In genomic region chr22:17436382-17436951, GRCh38 we compare ENCODE assay signal across 10 cellular contexts.
DNase-seq lines count a peak whose midpoint lies in the region; ATAC-seq and TF ChIP-seq lines count a peak whose summit lies in the region.
"Had no signal": no experiment of that assay in that cellular context is flagged by ENCODE, and none has a peak within 500 bp of the region (broad histone marks: within the 10 kb centered on the region; RNA-seq: fewer than 3 reads in every experiment).

No MANE protein-coding gene starts in this region.

- H3K9me3 Mint-ChIP-seq in WTC11 (no peaks in the 10 kb centered on the region), T-cell (no peaks in the 10 kb centered on the region)
- H3K9me3 Mint-ChIP-seq: stimulated activated memory B cell treated with anti-CD40 and anti-IgM and Interleukin-4, amounts not matched to agents 10 μg/mL and 1 μg/mL and 100 μg/mL, for 72 hours had no signal

- no peak for TF ChIP-seq CTCF in WTC11 (IDR thresholded peaks at IDR 0.05)

- POLR2A ChIA-PET in WTC11 (lab: Charles Lee) (interaction anchor here (0.9 to 1.2 kb wide), 2 partner anchors 15 to 22 kb away, joined by 3 read pairs; no protein-coding TSS in a partner anchor), T-cell (lab: Charles Lee) (no interaction called here)

- CTCF ChIA-PET in WTC11 (lab: Charles Lee), result interaction anchor here (0.5 to 2.0 kb wide), 6 partner anchors 18 to 265 kb away, joined by 3 to 11 read pairs (median 4); no protein-coding TSS in a partner anchor
- CTCF ChIA-PET in T-cell (lab: Charles Lee), result no interaction called here

- H3K27me3 Mint-ChIP-seq in WTC11 (ENCODE audit: low read depth) (no peaks in the 10 kb centered on the region), T-cell (peaks cover 6% of the 10 kb centered on the region in 2 donors)

- H3K36me3 Mint-ChIP-seq in WTC11 (no peaks in the 10 kb centered on the region), T-cell (no peaks in the 10 kb centered on the region)
- H3K36me3 Mint-ChIP-seq: stimulated activated memory B cell treated with anti-CD40 and anti-IgM and Interleukin-4, amounts not matched to agents 10 μg/mL and 1 μg/mL and 100 μg/mL, for 72 hours had no signal

- ATAC-seq in HG02642 (IDR thresholded peaks at IDR 0.05; ENCODE audit: poor library complexity, unreplicated experiment) (peak; percentile 69), WTC11 (peak; percentile 20; the same call in 1 of the 2 replicates), T-cell (replicated peaks in 1 of 4) (no peak)
- ATAC-seq in activated CD4-positive, CD25-positive, alpha-beta regulatory T cell treated with anti-CD3 and anti-CD28 coated beads, Interleukin-2, amount 50 U/mL, for 24 hours, result no peak
- ATAC-seq: right lobe of liver; stimulated activated memory B cell treated with anti-CD40 and anti-IgM and Interleukin-4, amounts not matched to agents 10 μg/mL and 1 μg/mL and 100 μg/mL, for 72 hours had no signal

- H3K27ac Mint-ChIP-seq in WTC11 (peak overlapping the region; percentile 91), T-cell (no peak overlapping the region)
- H3K27ac Mint-ChIP-seq: stimulated activated memory B cell treated with anti-CD40 and anti-IgM and Interleukin-4, amounts not matched to agents 10 μg/mL and 1 μg/mL and 100 μg/mL, for 72 hours had no signal

- peaks cover 84% of the 10 kb centered on the region for H3K4me1 Mint-ChIP-seq in WTC11
- H3K4me1 Mint-ChIP-seq in T-cell, result no peaks in the 10 kb centered on the region
- H3K4me1 Mint-ChIP-seq: stimulated activated memory B cell treated with anti-CD40 and anti-IgM and Interleukin-4, amounts not matched to agents 10 μg/mL and 1 μg/mL and 100 μg/mL, for 72 hours had no signal

- DNase-seq in Ammon's horn (ENCODE audit: low spot score) (peak; percentile 60), WTC11 (ENCODE audit: low spot score) (no peak), islet precursor cell (peak; percentile 70), T-cell (no peak), T1000 (lab: John Stamatoyannopoulos, UW) (no peak), NCI-H226 (no peak)
- DNase-seq: right lobe of liver had no signal

- H3K4me3 Mint-ChIP-seq in WTC11 (peak overlapping the region; percentile 54), T-cell (no peak overlapping the region)
- H3K4me3 Mint-ChIP-seq: stimulated activated memory B cell treated with anti-CD40 and anti-IgM and Interleukin-4, amounts not matched to agents 10 μg/mL and 1 μg/mL and 100 μg/mL, for 72 hours had no signal

TF ChIP-seq in WTC11, 78 proteins besides CTCF, POLR2A, EP300 and RAD21 (continues in another document):
- no peak for TF ChIP-seq CREM (CRISPR knock-in tag; IDR thresholded peaks at IDR 0.05)
- TF ChIP-seq ATF2 (CRISPR knock-in tag; IDR thresholded peaks at IDR 0.05; ENCODE audit: borderline replicate concordance, low read depth), result no peak
- TF ChIP-seq USF2 (CRISPR knock-in tag; IDR thresholded peaks at IDR 0.05), result no peak
- TF ChIP-seq EMX1 (CRISPR knock-in tag; IDR thresholded peaks at IDR 0.05), result no peak
- TF ChIP-seq TEAD4 (CRISPR knock-in tag; IDR thresholded peaks at IDR 0.05), result no peak
- TF ChIP-seq MXD4 (CRISPR knock-in tag; IDR thresholded peaks at IDR 0.05; ENCODE audit: borderline replicate concordance), result no peak
- TF ChIP-seq ZBTB43 (CRISPR knock-in tag; IDR thresholded peaks at IDR 0.05), result no peak
- TF ChIP-seq SMAD4 (CRISPR knock-in tag; IDR thresholded peaks at IDR 0.05), result no peak
- no peak for TF ChIP-seq ZMAT4 (CRISPR knock-in tag; IDR thresholded peaks at IDR 0.05)
- no peak for TF ChIP-seq ZNF532 (CRISPR knock-in tag; IDR thresholded peaks at IDR 0.05; ENCODE audit: borderline replicate concordance)
- TF ChIP-seq E2F4 (CRISPR knock-in tag; IDR thresholded peaks at IDR 0.05; ENCODE audit: borderline replicate concordance, low read depth), result no peak
- no peak for TF ChIP-seq ZNF219 (CRISPR knock-in tag; IDR thresholded peaks at IDR 0.05; ENCODE audit: borderline replicate concordance)
- TF ChIP-seq ATF3 (CRISPR knock-in tag; conservative IDR thresholded peaks at IDR 0.05), result no peak
- TF ChIP-seq RELA (CRISPR knock-in tag; IDR thresholded peaks at IDR 0.05; ENCODE audit: borderline replicate concordance), result no peak

Comparison
In these comparisons a context has a peak if more than half of its experiments do, and no peak if none do; other contexts are left out.
1. DNase-seq: peak in Ammon's horn (single experiment) and islet precursor cell (single experiment); none in WTC11 (single experiment), T-cell (0 of 34), T1000 (single experiment) and NCI-H226 (single experiment).
2. ATAC-seq: peak in HG02642 (single experiment) and WTC11 (single experiment); none in T-cell (0 of 4) and activated CD4-positive, CD25-positive, alpha-beta regulatory T cell treated with anti-CD3 and anti-CD28 coated beads, Interleukin-2, amount 50 U/mL, for 24 hours (0 of 2).